Comparison of ENCODE assay signal across 18 cellular contexts in genomic region chr11:20501971-20502370, GRCh38.
A peak's percentile ranks its signal among the peaks of the same experiment; 100 is the strongest.
DNase-seq lines count a peak whose midpoint lies in the region; ATAC-seq and TF ChIP-seq lines count a peak whose summit lies in the region.
"Had no signal": no experiment of that assay in that cellular context is flagged by ENCODE, and none has a peak within 500 bp of the region (broad histone marks: within the 10 kb centered on the region; RNA-seq: fewer than 3 reads in every experiment).

No MANE protein-coding gene starts in this region.

- no peak overlapping the region for H3K4me3 Mint-ChIP-seq in MCF 10A (ENCODE audit: unreplicated experiment)
- H3K4me3 Mint-ChIP-seq: CD4-positive, CD25-positive, alpha-beta regulatory T cell had no signal

- no peak overlapping the region for H3K14ac ChIP-seq in neuronal stem cell (ENCODE audit: low read length)

- H3K4me2 ChIP-seq in mammary epithelial cell (ENCODE audit: insufficient read depth, low read depth, low read length) (no peak overlapping the region), neuronal stem cell (ENCODE audit: insufficient read depth, low read length, poor library complexity, severe bottlenecking) (no peak overlapping the region)

- no peak overlapping the region for H4K8ac ChIP-seq in neuronal stem cell (ENCODE audit: low read depth, low read length)

- dilution Hi-C loops in mammary epithelial cell (cut with HindIII; ENCODE audit: low sequenced_read_pairs), result no loop called here

- no peaks in the 10 kb centered on the region for H4K20me1 ChIP-seq in mammary epithelial cell (ENCODE audit: insufficient read depth, low read length)

- no peaks in the 10 kb centered on the region for H3K9me3 ChIP-seq in breast epithelium
- H3K9me3 ChIP-seq in mammary epithelial cell (replicated peaks; ENCODE audit: insufficient read depth, low read length), result no peaks in the 10 kb centered on the region
- no peaks in the 10 kb centered on the region for H3K9me3 ChIP-seq in neuronal stem cell (replicated peaks in 1 of 2; ENCODE audit: control insufficient read depth in 2 of 2, insufficient read depth in 1 of 2, low read depth in 1 of 2, low read length in 2 of 2)
- no peaks in the 10 kb centered on the region for H3K9me3 ChIP-seq in psoas muscle
- H3K9me3 ChIP-seq: SJSA1 had no signal

- no peak overlapping the region for H3K23ac ChIP-seq in neuronal stem cell (ENCODE audit: low read depth, low read length, poor library complexity)

- no peak for TF ChIP-seq POLR2A in breast epithelium (IDR thresholded peaks at IDR 0.05)

- intact Hi-C loops in MCF 10A (cut with micrococcal nuclease), result no loop called here
- intact Hi-C loops in breast epithelium (cut with DNase I; ENCODE audit: low total_unique reads), result no loop called here
- intact Hi-C loops in mammary epithelial cell (cut with micrococcal nuclease), result no loop called here
- intact Hi-C loops in psoas muscle (cut with DNase I), result no loop called here

- H3K36me3 ChIP-seq in breast epithelium, result no peaks in the 10 kb centered on the region
- H3K36me3 ChIP-seq in mammary epithelial cell (ENCODE audit: insufficient read depth, low read length), result peaks cover 3% of the 10 kb centered on the region
- H3K36me3 ChIP-seq in neuronal stem cell (replicated peaks in 1 of 2; ENCODE audit: control insufficient read depth in 2 of 2, insufficient read depth in 2 of 2, low read length in 2 of 2), result no peaks in the 10 kb centered on the region
- H3K36me3 ChIP-seq in psoas muscle (ENCODE audit: insufficient read depth in 1 of 2, low read depth in 1 of 2), result peaks cover 0 to 22% of the 10 kb centered on the region in 2 donors
- H3K36me3 ChIP-seq: SJSA1 had no signal

- H3K9me3 Mint-ChIP-seq in MCF 10A (ENCODE audit: unreplicated experiment), result no peaks in the 10 kb centered on the region
- H3K9me3 Mint-ChIP-seq: CD4-positive, CD25-positive, alpha-beta regulatory T cell had no signal

- ATAC-seq in psoas muscle, result no peak
- ATAC-seq: HCT116 had no signal

- no peak for TF ChIP-seq CTCF in MCF 10A (IDR thresholded peaks at IDR 0.05; ENCODE audit: unreplicated experiment)
- no peak for TF ChIP-seq CTCF in breast epithelium (IDR thresholded peaks at IDR 0.05)
- no peak for TF ChIP-seq CTCF in mammary epithelial cell (conservative IDR thresholded peaks at IDR 0.05 in 1 of 2, IDR thresholded peaks at IDR 0.05 in 1 of 2; ENCODE audit: extremely low read depth in 1 of 2, insufficient read depth in 1 of 2, low read depth in 1 of 2, low read length in 2 of 2)
- TF ChIP-seq CTCF in psoas muscle (IDR thresholded peaks at IDR 0.05), result no peak

- H2AFZ ChIP-seq in mammary epithelial cell (ENCODE audit: low read depth, low read length), result no peak overlapping the region
- no peak overlapping the region for H2AFZ ChIP-seq in neuronal stem cell (ENCODE audit: low read length)
- H2AFZ ChIP-seq: GM23248 had no signal

- peaks cover 40% of the 10 kb centered on the region for H3K36me3 Mint-ChIP-seq in MCF 10A (ENCODE audit: insufficient read depth, unreplicated experiment)

- H3K79me1 ChIP-seq in neuronal stem cell (ENCODE audit: low read depth, low read length), result peaks cover 2% of the 10 kb centered on the region

- H2BK120ac ChIP-seq in neuronal stem cell (ENCODE audit: low read depth, low read length), result no peak overlapping the region

- no peak overlapping the region for H3K4ac ChIP-seq in neuronal stem cell (ENCODE audit: low read length)

- H3K27me3 ChIP-seq in breast epithelium, result no peaks in the 10 kb centered on the region
- no peaks in the 10 kb centered on the region for H3K27me3 ChIP-seq in mammary epithelial cell (ENCODE audit: insufficient read depth, low read length)
- no peaks in the 10 kb centered on the region for H3K27me3 ChIP-seq in neuronal stem cell (ENCODE audit: control insufficient read depth in 3 of 3, insufficient read depth in 3 of 3, low read depth in 1 of 3, low read length in 3 of 3)
- no peaks in the 10 kb centered on the region for H3K27me3 ChIP-seq in psoas muscle (ENCODE audit: insufficient read depth in 3 of 3, low read length in 2 of 3)
- H3K27me3 ChIP-seq: SJSA1 had no signal

- H2BK5ac ChIP-seq in neuronal stem cell (ENCODE audit: low read length), result no peak overlapping the region

- 55% methylated on average over 4 of the region's 4 CpGs for WGBS in mammary epithelial cell (ENCODE audit: low coverage, missing lambda C conversion rate)
- no CpG with 5 or more reads among the region's 4 CpGs for WGBS in neuronal stem cell (ENCODE audit: extremely low coverage in 2 of 2, insufficient read length in 2 of 2, insufficient replicate concordance in 1 of 2), 2 donors
- WGBS in psoas muscle, 3 donors, result 88 to 91% (median 91%) methylated on average over 4 of the region's 4 CpGs

- in situ Hi-C loops in mammary epithelial cell (cut with MboI; ENCODE audit: low sequenced_read_pairs in 2 of 2), result loop anchor here in 1 of 2 donors (25.0 kb wide), 1 partner anchor 110 kb away; no protein-coding TSS in a partner anchor

- no peak overlapping the region for H2BK15ac ChIP-seq in neuronal stem cell (ENCODE audit: low read length)

- DNase-seq in MCF 10A (ENCODE audit: unreplicated experiment) (no peak), breast epithelium (ENCODE audit: low spot score in 2 of 2) (no peak), NCI-H69 (lab: John Stamatoyannopoulos, UW) (peak; percentile 90), mammary epithelial cell (peak; percentile 47), NCI-H345 treated with DMSO at 0.1 percent for 48 hours (lab: John Stamatoyannopoulos, UW; ENCODE audit: unreplicated experiment) (no peak), neuronal stem cell (ENCODE audit: low spot score) (no peak), psoas muscle (no peak)
- DNase-seq in stimulated activated CD4-positive, alpha-beta T cell treated with anti-CD3 and anti-CD28 coated beads, Interleukin-2, amount 100 ng/mL, for 48 hours, result no peak
- DNase-seq: ACHN; CD4-positive, CD25-positive, alpha-beta regulatory T cell; GF-D8; GM23248; IMR-90; NCI-H187 treated with DMSO at 0.1 percent for 48 hours; NK-92 treated with Interleukin-12 subunit alpha and Interleukin-12 subunit beta, amount 100 ng/mL, for 24 hours had no signal

- POLR2A ChIA-PET in MCF 10A (lab: Yijun Ruan, JAX), result interaction anchor here (0.6 to 1.5 kb wide), 6 partner anchors 10 to 1798 kb away, joined by 3 to 5 read pairs (median 3); no protein-coding TSS in a partner anchor

- H3K4me3 ChIP-seq in breast epithelium (no peak overlapping the region), mammary epithelial cell (replicated peaks in 1 of 3; ENCODE audit: insufficient read depth in 1 of 3, low read depth in 2 of 3, low read length in 3 of 3) (no peak overlapping the region), neuronal stem cell (ENCODE audit: low read length in 2 of 2) (no peak overlapping the region), psoas muscle (no peak overlapping the region)
- H3K4me3 ChIP-seq: GM23248, SJSA1 had no signal

- H3K9ac ChIP-seq in mammary epithelial cell (ENCODE audit: insufficient read depth, low read length) (no peak overlapping the region), neuronal stem cell (ENCODE audit: low read depth, low read length, poor library complexity) (no peak overlapping the region)
- H3K9ac ChIP-seq: GM23248 had no signal

- no peaks in the 10 kb centered on the region for H3K4me1 ChIP-seq in breast epithelium
- no peaks in the 10 kb centered on the region for H3K4me1 ChIP-seq in mammary epithelial cell (ENCODE audit: insufficient read depth, low read length)
- H3K4me1 ChIP-seq in neuronal stem cell (ENCODE audit: control insufficient read depth in 2 of 2, insufficient read depth in 1 of 2, low read depth in 1 of 2, low read length in 2 of 2), result no peaks in the 10 kb centered on the region
- no peaks in the 10 kb centered on the region for H3K4me1 ChIP-seq in psoas muscle
- H3K4me1 ChIP-seq: SJSA1 had no signal

- H4K91ac ChIP-seq in neuronal stem cell (ENCODE audit: low read depth, low read length, poor library complexity), result no peak overlapping the region

- H3K18ac ChIP-seq in neuronal stem cell (ENCODE audit: low read length), result no peak overlapping the region

- peaks cover 12% of the 10 kb centered on the region for H3K4me1 Mint-ChIP-seq in MCF 10A (ENCODE audit: insufficient read depth, unreplicated experiment)

- CTCF ChIA-PET in MCF 10A (lab: Yijun Ruan, JAX) (interaction anchor here (1.2 to 1.5 kb wide), 2 partner anchors 108 to 117 kb away, joined by 6 to 7 read pairs; no protein-coding TSS in a partner anchor), mammary epithelial cell (lab: Charles Lee; ENCODE audit: low non-redundant PET) (no interaction called here)

- no peaks in the 10 kb centered on the region for H3K79me2 ChIP-seq in mammary epithelial cell (ENCODE audit: insufficient read depth, low read length)

- H3K27ac Mint-ChIP-seq in MCF 10A (ENCODE audit: low read depth, unreplicated experiment), result peak overlapping the region; percentile 83
- H3K27ac Mint-ChIP-seq: CD4-positive, CD25-positive, alpha-beta regulatory T cell had no signal

- BruUV-seq in MCF 10A (replicated peaks; lab: Mats Ljungman, UMichigan) (no TSS peak), mammary epithelial cell (replicated peaks; lab: Mats Ljungman, UMichigan) (no TSS peak)

- H3K27me3 Mint-ChIP-seq in MCF 10A (ENCODE audit: insufficient read depth, unreplicated experiment), result no peaks in the 10 kb centered on the region
- H3K27me3 Mint-ChIP-seq: CD4-positive, CD25-positive, alpha-beta regulatory T cell had no signal

- no peak overlapping the region for H2AK5ac ChIP-seq in neuronal stem cell (ENCODE audit: low read depth, low read length)

- H2BK12ac ChIP-seq in neuronal stem cell (ENCODE audit: low read length), result no peak overlapping the region

- H3K27ac ChIP-seq in breast epithelium (no peak overlapping the region), mammary epithelial cell (ENCODE audit: insufficient read depth, low read depth, low read length) (no peak overlapping the region), neuronal stem cell (replicated peaks; ENCODE audit: low read length) (no peak overlapping the region), psoas muscle (no peak overlapping the region)
- H3K27ac ChIP-seq: GM23248, RWPE1, SJSA1 had no signal

Comparison
In these comparisons a context has a peak if more than half of its experiments do, and no peak if none do; other contexts are left out.
1. DNase-seq: peak in NCI-H69 (single experiment) and mammary epithelial cell (single experiment); none in MCF 10A (single experiment), breast epithelium (0 of 2), NCI-H345 treated with DMSO at 0.1 percent for 48 hours (single experiment), stimulated activated CD4-positive, alpha-beta T cell treated with anti-CD3 and anti-CD28 coated beads, Interleukin-2, amount 100 ng/mL, for 48 hours (0 of 2), neuronal stem cell (single experiment) and psoas muscle (0 of 2).